In genomic region chr6:47440722-47441121, GRCh38 we compare ENCODE assay signal across 9 cellular contexts. TPM values are rescaled to one million over a fixed set of nuclear protein-coding genes. Genes with fewer than 3 reads are reported as not detected.
A peak's percentile ranks its signal among the peaks of the same experiment; 100 is the strongest.
DNase-seq lines count a peak whose midpoint lies in the region; ATAC-seq, FAIRE-seq and TF ChIP-seq lines count a peak whose summit lies in the region.
"Had no signal": no experiment of that assay in that cellular context is flagged by ENCODE, and none has a peak within 500 bp of the region (broad histone marks: within the 10 kb centered on the region; RNA-seq: fewer than 3 reads in every experiment).

No MANE protein-coding gene starts in this region.

- no peaks in the 10 kb centered on the region for H3K36me3 ChIP-seq in sigmoid colon
- H3K36me3 ChIP-seq: cardiac muscle cell had no signal

- ATAC-seq in Right ventricle myocardium superior (ENCODE audit: poor library complexity) (peak; percentile 57), Right ventricle myocardium inferior (no peak), HG03025 (IDR thresholded peaks at IDR 0.05; ENCODE audit: low FRiP score, unreplicated experiment) (peak; percentile 42)

- 14 to 43% methylated on average over 3 of the region's 3 CpGs for WGBS in sigmoid colon, 2 donors

- no peak for TF ChIP-seq CTCF in sigmoid colon (IDR thresholded peaks at IDR 0.05)

- no peak for TF ChIP-seq POLR2A in sigmoid colon (IDR thresholded peaks at IDR 0.05)

- H3K27me3 ChIP-seq in sigmoid colon: no peaks in the 10 kb centered on the region
- H3K27me3 ChIP-seq: cardiac muscle cell had no signal

- H3K9me3 ChIP-seq in sigmoid colon: no peaks in the 10 kb centered on the region

- H3K4me3 ChIP-seq in sigmoid colon: no peak overlapping the region
- H3K4me3 ChIP-seq: cardiac muscle cell had no signal

- FAIRE-seq in urothelium cell line (lab: Jason Lieb, UNC): no peak

- DNase-seq in Right ventricle myocardium superior: no peak
- DNase-seq in Right ventricle myocardium inferior (ENCODE audit: missing footprints): no peak
- DNase-seq in NCI-H748 (lab: John Stamatoyannopoulos, UW; ENCODE audit: unreplicated experiment): peak; percentile 97
- peak; percentile 12 for DNase-seq in urothelium cell line (ENCODE audit: low spot score)
- DNase-seq in sigmoid colon: no peak
- DNase-seq in dedifferentiated amniotic fluid mesenchymal stem cell (ENCODE audit: extremely low spot score): no peak
- no peak for DNase-seq in activated gamma-delta T cell treated with Interleukin-2 at 50 U/mL for 16 hours

- H3K4me1 ChIP-seq in sigmoid colon: no peaks in the 10 kb centered on the region

- H3K27ac ChIP-seq in sigmoid colon: no peak overlapping the region
- H3K27ac ChIP-seq: cardiac muscle cell had no signal

- no peak for TF ChIP-seq EP300 in sigmoid colon (IDR thresholded peaks at IDR 0.05)

- intact Hi-C loops in Right ventricle myocardium superior (cut with DNase I): no loop called here
- intact Hi-C loops in Right ventricle myocardium inferior (cut with DNase I): no loop called here
- intact Hi-C loops in sigmoid colon (cut with DNase I): no loop called here

RNA-seq across cellular contexts. Expression of gene CD2AP, which starts 36.9 kb away (rescaled TPM):
- total RNA-seq in Right ventricle myocardium superior: 10.8 TPM
- total RNA-seq in Right ventricle myocardium inferior: 10.0 TPM
- 10 to 100 TPM; 17.7 to 21.8 (median 20.1) TPM for total RNA-seq in sigmoid colon
- 10 to 100 TPM; 32.1 to 80.2 (median 74.5) TPM for polyA plus RNA-seq in sigmoid colon

Comparison
In these comparisons a context has a peak if more than half of its experiments do, and no peak if none do; other contexts are left out.
1. DNase-seq: peak in NCI-H748 (single experiment) and urothelium cell line (single experiment); none in Right ventricle myocardium superior (single experiment), Right ventricle myocardium inferior (single experiment), sigmoid colon (single experiment), dedifferentiated amniotic fluid mesenchymal stem cell (single experiment) and activated gamma-delta T cell treated with Interleukin-2 at 50 U/mL for 16 hours (single experiment).